ENCODE assay signal across 29 cellular contexts in the genomic region with DNA sequence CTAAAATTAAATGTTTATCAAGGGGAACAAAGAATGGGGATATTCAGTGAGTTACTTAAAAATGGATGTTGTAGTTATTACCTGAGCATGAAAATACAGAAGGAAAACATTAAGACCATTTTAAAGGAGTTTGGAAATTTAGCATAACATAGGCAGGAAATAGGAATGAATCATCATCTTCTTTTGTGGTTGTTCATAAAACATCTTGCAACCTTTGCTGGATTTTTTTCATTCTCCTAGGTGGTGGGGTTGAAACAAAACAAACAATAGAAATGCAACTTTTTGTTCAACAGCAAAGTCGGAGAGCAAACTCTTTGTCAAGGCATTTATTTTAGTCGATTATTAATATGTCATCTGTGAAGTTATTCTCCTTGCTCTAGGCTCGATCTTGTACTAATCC.
DNase-seq lines count a peak whose midpoint lies in the region; TF ChIP-seq lines count a peak whose summit lies in the region.
"Had no signal": no experiment of that assay in that cellular context is flagged by ENCODE, and none has a peak within 500 bp of the region (broad histone marks: within the 10 kb centered on the region; RNA-seq: fewer than 3 reads in every experiment).

No MANE protein-coding gene starts in this region.

- no peaks in the 10 kb centered on the region for H3K27me3 ChIP-seq in ACC112 (ENCODE audit: insufficient read depth, low read length)
- H3K27me3 ChIP-seq: heart right ventricle, neural progenitor cell, transverse colon had no signal

- H3K36me3 ChIP-seq in ACC112 (ENCODE audit: insufficient read depth, low read length) = no peaks in the 10 kb centered on the region; the same call in 1 of the 2 replicates
- H3K36me3 ChIP-seq: heart right ventricle, neural progenitor cell, transverse colon had no signal

- in situ Hi-C loops in astrocyte of the spinal cord (cut with HindIII; ENCODE audit: low sequenced_read_pairs) = no loop called here
- in situ Hi-C loops in GM13976 (cut with MboI; ENCODE audit: low sequenced_read_pairs, unreplicated experiment) = no loop called here

- H3K4me3 Mint-ChIP-seq in chondrocyte (ENCODE audit: unreplicated experiment) = no peak overlapping the region
- H3K4me3 Mint-ChIP-seq: activated CD4-positive, alpha-beta memory T cell treated with anti-CD3 and anti-CD28 coated beads for 36 hours; activated naive CD4-positive, alpha-beta T cell treated with anti-CD3 and anti-CD28 coated beads, Interleukin-2, amount 50 U/mL, for 24 hours; activated T-helper 1 cell treated with anti-CD3 and anti-CD28 coated beads, Interleukin-12 subunit alpha, Interleukin-12 subunit beta, Interleukin-2, Interleukin-4 antibody, amounts not matched to agents 30 ng/mL and 10 ng/mL and 1 ng/mL, durations not matched to agents 14 hours and 24 hours and 36 hours; neural progenitor cell; T-cell had no signal

- DNase-seq in HT1080 (ENCODE audit: low read depth) = peak; percentile 47
- DNase-seq in astrocyte of the spinal cord (ENCODE audit: low read depth, low spot score) = peak; percentile 49
- peak; percentile 65 for DNase-seq in fibroblast of pulmonary artery (ENCODE audit: low read depth)
- DNase-seq in GM13976 (ENCODE audit: low spot score) = no peak
- no peak for DNase-seq in chondrocyte (ENCODE audit: low spot score)
- DNase-seq in SIG-M5 treated with dmso at 0.1 percent for 504 hours (lab: John Stamatoyannopoulos, UW; ENCODE audit: unreplicated experiment) = no peak
- DNase-seq in HuH-7.5 (ENCODE audit: low spot score) = no peak
- DNase-seq: activated CD4-positive, alpha-beta memory T cell treated with anti-CD3 and anti-CD28 coated beads for 36 hours; activated CD4-positive, CD25-positive, alpha-beta regulatory T cell; activated CD8-positive, alpha-beta memory T cell treated with anti-CD3 and anti-CD28 coated beads, Interleukin-2, amount 50 U/mL, for 4 hours; aorta; foreskin melanocyte; heart right ventricle; Kasumi-1; left cardiac atrium; mesendoderm; NCI-H1092; NCI-H187 treated with DMSO at 0.1 percent for 48 hours; NCI-H69; posterior cingulate gyrus; right cardiac atrium; stimulated activated CD4-positive, alpha-beta T cell treated with anti-CD3 and anti-CD28 coated beads, Interleukin-12 subunit alpha, Interleukin-12 subunit beta, amount 100 ng/mL, for 4 hours; stimulated activated CD4-positive, alpha-beta T cell treated with anti-CD3 and anti-CD28 coated beads, Interleukin-4, amount 100 ng/mL, for 1 hour; T-cell; transverse colon had no signal

- H3K27ac Mint-ChIP-seq in chondrocyte (ENCODE audit: unreplicated experiment) = no peak overlapping the region
- H3K27ac Mint-ChIP-seq: activated CD4-positive, alpha-beta memory T cell treated with anti-CD3 and anti-CD28 coated beads for 36 hours; activated naive CD4-positive, alpha-beta T cell treated with anti-CD3 and anti-CD28 coated beads, Interleukin-2, amount 50 U/mL, for 24 hours; activated T-helper 1 cell treated with anti-CD3 and anti-CD28 coated beads, Interleukin-12 subunit alpha, Interleukin-12 subunit beta, Interleukin-2, Interleukin-4 antibody, amounts not matched to agents 30 ng/mL and 10 ng/mL and 1 ng/mL, durations not matched to agents 14 hours and 24 hours and 36 hours; neural progenitor cell; T-cell had no signal

- H3K4me3 ChIP-seq in ACC112 (ENCODE audit: low read depth, low read length) (0 out of 2 replicates have a peak overlapping the region, but pooled peaks have one; percentile 1), astrocyte of the spinal cord (ENCODE audit: low read depth, low read length) (no peak overlapping the region), fibroblast of pulmonary artery (replicated peaks; ENCODE audit: low read depth, low read length) (no peak overlapping the region)
- H3K4me3 ChIP-seq: heart right ventricle, neural progenitor cell, transverse colon had no signal

- H3K36me3 Mint-ChIP-seq in chondrocyte (ENCODE audit: low read depth) = no peaks in the 10 kb centered on the region
- H3K36me3 Mint-ChIP-seq: activated CD4-positive, alpha-beta memory T cell treated with anti-CD3 and anti-CD28 coated beads for 36 hours; activated naive CD4-positive, alpha-beta T cell treated with anti-CD3 and anti-CD28 coated beads, Interleukin-2, amount 50 U/mL, for 24 hours; neural progenitor cell; T-cell had no signal

- peaks cover 12% of the 10 kb centered on the region for H3K9me3 Mint-ChIP-seq in chondrocyte (ENCODE audit: low read depth)
- H3K9me3 Mint-ChIP-seq: activated CD4-positive, alpha-beta memory T cell treated with anti-CD3 and anti-CD28 coated beads for 36 hours; activated T-helper 1 cell treated with anti-CD3 and anti-CD28 coated beads, Interleukin-12 subunit alpha, Interleukin-12 subunit beta, Interleukin-2, Interleukin-4 antibody, amounts not matched to agents 30 ng/mL and 10 ng/mL and 1 ng/mL, durations not matched to agents 14 hours and 24 hours and 36 hours had no signal

- no peak overlapping the region for H2AFZ ChIP-seq in ACC112 (ENCODE audit: low read length, unreplicated experiment)
- H2AFZ ChIP-seq: neural progenitor cell had no signal

- H3K27me3 Mint-ChIP-seq in chondrocyte (ENCODE audit: low read depth) = peaks cover 3% of the 10 kb centered on the region
- H3K27me3 Mint-ChIP-seq: activated CD4-positive, alpha-beta memory T cell treated with anti-CD3 and anti-CD28 coated beads for 36 hours; activated naive CD4-positive, alpha-beta T cell treated with anti-CD3 and anti-CD28 coated beads, Interleukin-2, amount 50 U/mL, for 24 hours had no signal

- TF ChIP-seq CTCF in astrocyte of the spinal cord (IDR thresholded peaks at IDR 0.05; ENCODE audit: low read depth, low read length) = no peak
- TF ChIP-seq CTCF in fibroblast of pulmonary artery (IDR thresholded peaks at IDR 0.05; ENCODE audit: low read length, missing control alignments) = no peak
- TF ChIP-seq CTCF in GM13976 (IDR thresholded peaks at IDR 0.05; ENCODE audit: borderline replicate concordance, control extremely low read depth, extremely low read depth, insufficient read depth, missing control alignments) = no peak
- TF ChIP-seq CTCF in chondrocyte (IDR thresholded peaks at IDR 0.05) = no peak

- peaks cover 5% of the 10 kb centered on the region for H3K4me1 Mint-ChIP-seq in chondrocyte (ENCODE audit: low read depth)
- H3K4me1 Mint-ChIP-seq: activated naive CD4-positive, alpha-beta T cell treated with anti-CD3 and anti-CD28 coated beads, Interleukin-2, amount 50 U/mL, for 24 hours; T-cell had no signal

- peak overlapping the region; percentile 65 for H3K27ac ChIP-seq in ACC112 (ENCODE audit: low read depth, low read length)
- H3K27ac ChIP-seq: heart right ventricle, neural progenitor cell, transverse colon had no signal

- H3K4me1 ChIP-seq in ACC112 (ENCODE audit: control insufficient read depth, insufficient read depth, low read length, unreplicated experiment) = peaks cover 41% of the 10 kb centered on the region
- H3K4me1 ChIP-seq: neural progenitor cell, transverse colon had no signal

- H3K79me2 ChIP-seq in ACC112 (ENCODE audit: control insufficient read depth, insufficient read depth, low read length, unreplicated experiment) = no peaks in the 10 kb centered on the region

Comparison
In these comparisons a context has a peak if more than half of its experiments do, and no peak if none do; other contexts are left out.
1. DNase-seq: peak in HT1080 (single experiment), astrocyte of the spinal cord (single experiment) and fibroblast of pulmonary artery (single experiment); none in GM13976 (single experiment), chondrocyte (single experiment), SIG-M5 treated with dmso at 0.1 percent for 504 hours (single experiment) and HuH-7.5 (single experiment).